15 cellular contexts compared by ENCODE assay signal in genomic region chr5:111075520-111075919, GRCh38. TPM values are rescaled to one million over a fixed set of nuclear protein-coding genes. Genes with fewer than 3 reads are reported as not detected.
DNase-seq lines count a peak whose midpoint lies in the region; ATAC-seq, FAIRE-seq and TF ChIP-seq lines count a peak whose summit lies in the region.
"Had no signal": no experiment of that assay in that cellular context is flagged by ENCODE, and none has a peak within 500 bp of the region (broad histone marks: within the 10 kb centered on the region; RNA-seq: fewer than 3 reads in every experiment).

No MANE protein-coding gene starts in this region.

- no peak overlapping the region for H3K9ac ChIP-seq in HepG2 (ENCODE audit: insufficient read depth, low read depth, low read length)
- H3K9ac ChIP-seq in trophoblast cell (ENCODE audit: low read length): no peak overlapping the region

- peaks cover 0 to 2% of the 10 kb centered on the region in 2 donors for H3K36me3 Mint-ChIP-seq in CD14-positive monocyte
- H3K36me3 Mint-ChIP-seq: stimulated activated naive B cell treated with anti-CD40 and anti-IgM and Interleukin-4, amounts not matched to agents 10 μg/mL and 1 μg/mL and 100 μg/mL, for 72 hours had no signal

- no peak for TF ChIP-seq POLR2A in HepG2 (IDR thresholded peaks at IDR 0.05; ENCODE audit: insufficient read depth in 1 of 2, low read depth in 2 of 2, low read length in 2 of 2)

- DNase-seq in CD14-positive monocyte (ENCODE audit: low spot score): no peak
- DNase-seq in astrocyte of the cerebellum (ENCODE audit: low read depth): peak; percentile 70
- DNase-seq in HepG2 (ENCODE audit: low spot score): no peak
- no peak for DNase-seq in activated CD4-positive, alpha-beta T cell treated with anti-CD3 and anti-CD28 coated beads, Interleukin-2, amount 50 U/mL, for 4 hours
- DNase-seq in small intestine: no peak
- DNase-seq in trophoblast cell: no peak
- DNase-seq: activated CD8-positive, alpha-beta memory T cell treated with anti-CD3 and anti-CD28 coated beads for 24 hours; cerebellar nuclear complex; heart left ventricle; NCI-H2227 treated with DMSO at 0.1 percent for 48 hours; stimulated activated naive B cell treated with anti-CD40 and anti-IgM and Interleukin-4, amounts not matched to agents 10 μg/mL and 1 μg/mL and 100 μg/mL, for 72 hours had no signal

- peaks cover 57% of the 10 kb centered on the region for H3K4me1 Mint-ChIP-seq in CD14-positive monocyte

- H3K36me3 ChIP-seq in HepG2 (replicated peaks in 1 of 2; ENCODE audit: control insufficient read depth in 1 of 2, insufficient read depth in 2 of 2, low read length in 2 of 2): no peaks in the 10 kb centered on the region
- H3K36me3 ChIP-seq in small intestine (ENCODE audit: control insufficient read depth in 2 of 2, insufficient read depth in 2 of 2, low read length in 2 of 2): no peaks in the 10 kb centered on the region
- no peaks in the 10 kb centered on the region for H3K36me3 ChIP-seq in trophoblast cell (ENCODE audit: control insufficient read depth in 1 of 2, insufficient read depth in 2 of 2, low read length in 2 of 2)

- H3K4me2 ChIP-seq in HepG2 (ENCODE audit: low read depth, low read length) (no peak overlapping the region), trophoblast cell (ENCODE audit: low read length) (no peak overlapping the region)

- no peak overlapping the region for H2BK12ac ChIP-seq in trophoblast cell (ENCODE audit: low read length)

- peak overlapping the region; percentile 15 to 84 (median 52) for H3K27ac Mint-ChIP-seq in CD14-positive monocyte
- H3K27ac Mint-ChIP-seq: stimulated activated naive B cell treated with anti-CD40 and anti-IgM and Interleukin-4, amounts not matched to agents 10 μg/mL and 1 μg/mL and 100 μg/mL, for 72 hours had no signal

- H3K79me2 ChIP-seq in HepG2 (ENCODE audit: insufficient read depth, low read length) (no peaks in the 10 kb centered on the region), trophoblast cell (ENCODE audit: control insufficient read depth, insufficient read depth, low read length, poor library complexity) (peaks cover 1% of the 10 kb centered on the region)

- in situ Hi-C loops in astrocyte of the cerebellum (cut with HindIII; ENCODE audit: low sequenced_read_pairs): no loop called here
- in situ Hi-C loops in HepG2 (cut with HindIII; ENCODE audit: extremely low pct_ligation_motif_present, low pct_unique_long_range_greater_than_20kb): no loop called here

- H2BK120ac ChIP-seq in trophoblast cell (ENCODE audit: insufficient read depth, low read length, poor library complexity): no peak overlapping the region

- peaks cover 31 to 40% (median 33%) of the 10 kb centered on the region in 3 donors for H3K27me3 Mint-ChIP-seq in CD14-positive monocyte (ENCODE audit: low read depth in 3 of 3)

- FAIRE-seq in HepG2 (lab: Jason Lieb, UNC) (no peak), small intestine (lab: Jason Lieb, UNC) (no peak)

- no peak overlapping the region for H3K23ac ChIP-seq in trophoblast cell (ENCODE audit: low read length)

- H4K12ac ChIP-seq in trophoblast cell (ENCODE audit: low read depth, low read length): no peak overlapping the region

- H3K27me3 ChIP-seq in HepG2 (ENCODE audit: control insufficient read depth in 1 of 2, insufficient read depth in 2 of 2, low read length in 2 of 2) (peaks cover 0 to 32% of the 10 kb centered on the region in 2 experiments; a peak in 4 of 5 replicates), small intestine (ENCODE audit: control insufficient read depth in 2 of 2, insufficient read depth in 2 of 2, low read length in 2 of 2) (peaks cover 0 to 3% of the 10 kb centered on the region in 2 donors), trophoblast cell (ENCODE audit: insufficient read depth, low read length) (peaks cover 11% of the 10 kb centered on the region)

- CTCF ChIA-PET in HepG2 (lab: Yijun Ruan, JAX; ENCODE audit: low intra/inter-chr PET ratio, low total read pairs): no interaction called here

- H3K14ac ChIP-seq in trophoblast cell (ENCODE audit: low read length): no peak overlapping the region

- BruUV-seq in HepG2 (replicated peaks; lab: Mats Ljungman, UMichigan): no TSS peak

- H4K20me1 ChIP-seq in HepG2 (ENCODE audit: insufficient read depth, low read length): no peaks in the 10 kb centered on the region

- peaks cover 3% of the 10 kb centered on the region for H3K79me1 ChIP-seq in trophoblast cell (ENCODE audit: low read length)

- TF ChIP-seq EP300 in HepG2 (IDR thresholded peaks at IDR 0.05; ENCODE audit: low read depth in 2 of 2, low read length in 2 of 2) (no peak), HepG2 (CRISPR knock-in tag; IDR thresholded peaks at IDR 0.05; ENCODE audit: borderline replicate concordance) (no peak)

- H2AK5ac ChIP-seq in trophoblast cell (ENCODE audit: low read length): no peak overlapping the region

- intact Hi-C loops in CD14-positive monocyte (cut with micrococcal nuclease): no loop called here
- intact Hi-C loops in HepG2 (cut with micrococcal nuclease; ENCODE audit: unreplicated experiment): loop anchor here (1.0 kb wide), 1 partner anchor 46 kb away; no protein-coding TSS in a partner anchor

- no peak overlapping the region for H2BK5ac ChIP-seq in trophoblast cell (ENCODE audit: low read depth, low read length, poor library complexity)

- H3K4me3 ChIP-seq in astrocyte of the cerebellum (ENCODE audit: low read depth, low read length) (no peak overlapping the region), HepG2 (replicated peaks in 1 of 3; ENCODE audit: insufficient read depth in 1 of 3, low read depth in 2 of 3, low read length in 3 of 3) (no peak overlapping the region), small intestine (ENCODE audit: low read depth in 1 of 2, low read length in 2 of 2) (no peak overlapping the region), trophoblast cell (ENCODE audit: low read depth, low read length) (no peak overlapping the region)
- H3K4me3 ChIP-seq: heart left ventricle had no signal

- POLR2A ChIA-PET in HepG2 (lab: Yijun Ruan, JAX): no interaction called here

- H2AFZ ChIP-seq in HepG2 (ENCODE audit: low read length) (no peak overlapping the region), trophoblast cell (ENCODE audit: insufficient read depth, low read length, poor library complexity) (no peak overlapping the region)

- no peak overlapping the region for H4K91ac ChIP-seq in trophoblast cell (ENCODE audit: low read depth, low read length)

- H3K9me3 ChIP-seq in HepG2 (ENCODE audit: low read length) (no peaks in the 10 kb centered on the region), small intestine (ENCODE audit: control insufficient read depth, low read depth) (no peaks in the 10 kb centered on the region), trophoblast cell (ENCODE audit: insufficient read depth, low read depth, low read length) (no peaks in the 10 kb centered on the region)
- H3K9me3 ChIP-seq: heart left ventricle had no signal

- H3K18ac ChIP-seq in trophoblast cell (ENCODE audit: low read length): no peak overlapping the region

- H3K4ac ChIP-seq in trophoblast cell (ENCODE audit: low read depth, low read length): no peak overlapping the region

- TF ChIP-seq CTCF in CD14-positive monocyte (IDR thresholded peaks at IDR 0.05) (no peak), astrocyte of the cerebellum (IDR thresholded peaks at IDR 0.05; ENCODE audit: low read depth, low read length, missing control alignments) (no peak), HepG2 (CRISPR knock-in tag; IDR thresholded peaks at IDR 0.05) (no peak)

- H3K9me3 Mint-ChIP-seq in CD14-positive monocyte: peaks cover 0 to 7% (median 2%) of the 10 kb centered on the region in 7 donors
- H3K9me3 Mint-ChIP-seq: stimulated activated naive B cell treated with anti-CD40 and anti-IgM and Interleukin-4, amounts not matched to agents 10 μg/mL and 1 μg/mL and 100 μg/mL, for 72 hours had no signal

- H3K27ac ChIP-seq in HepG2 (ENCODE audit: extremely low read length, insufficient read depth, low read length): no peak overlapping the region
- no peak overlapping the region for H3K27ac ChIP-seq in small intestine (ENCODE audit: low read depth in 1 of 2, low read length in 1 of 2)
- no peak overlapping the region for H3K27ac ChIP-seq in trophoblast cell (ENCODE audit: low read depth, low read length)
- H3K27ac ChIP-seq: heart left ventricle had no signal

- no peak for TF ChIP-seq RAD21 in HepG2 (CRISPR knock-in tag; IDR thresholded peaks at IDR 0.05)

- no peak overlapping the region for H3K4me3 Mint-ChIP-seq in CD14-positive monocyte
- H3K4me3 Mint-ChIP-seq: stimulated activated naive B cell treated with anti-CD40 and anti-IgM and Interleukin-4, amounts not matched to agents 10 μg/mL and 1 μg/mL and 100 μg/mL, for 72 hours had no signal

- H4K8ac ChIP-seq in trophoblast cell (ENCODE audit: low read depth, low read length): no peak overlapping the region

- H3K4me1 ChIP-seq in HepG2 (ENCODE audit: insufficient read depth, low read length) (peaks cover 15% of the 10 kb centered on the region), small intestine (ENCODE audit: control insufficient read depth in 2 of 2, insufficient read depth in 1 of 2, low read depth in 1 of 2, low read length in 1 of 2) (no peaks in the 10 kb centered on the region), trophoblast cell (ENCODE audit: control insufficient read depth in 1 of 2, insufficient read depth in 2 of 2, low read length in 2 of 2) (peaks cover 0 to 5% of the 10 kb centered on the region in 2 experiments)

- peak; percentile 32 for ATAC-seq in HG02981 (IDR thresholded peaks at IDR 0.05; ENCODE audit: unreplicated experiment)
- no peak for ATAC-seq in HepG2
- no peak for ATAC-seq in GM21381 (IDR thresholded peaks at IDR 0.05; ENCODE audit: unreplicated experiment)
- ATAC-seq: stimulated activated naive B cell treated with anti-CD40 and anti-IgM and Interleukin-4, amounts not matched to agents 10 μg/mL and 1 μg/mL and 100 μg/mL, for 72 hours had no signal

RNA-seq across cellular contexts. Expression of gene TSLP, which starts 4.0 kb away (rescaled TPM):
- polyA plus RNA-seq in CD14-positive monocyte (under 1 TPM in 1 of 2 donors, not detected in 1; 0.11 TPM), HepG2 (2011; rRNA removed) (not detected in 2 replicates), small intestine (under 1 TPM in 2 of 3 donors, not detected in 1; 0.30 to 0.81 TPM)
- not detected in 2 replicates for total RNA-seq in HepG2 (2016; rRNA removed; fragmentation: Illumina TruSeq; extraction: Trizol)
- total RNA-seq in HepG2 (2016; cell fraction: cytosol; rRNA removed; fragmentation: Illumina TruSeq; extraction: Trizol; ENCODE audit: low read depth): not detected in 2 replicates
- not detected in 2 replicates for total RNA-seq in HepG2 (2016; cell fraction: insoluble cytoplasmic fraction; rRNA removed; fragmentation: Illumina TruSeq; extraction: Trizol)
- not detected in 2 replicates for total RNA-seq in HepG2 (2016; cell fraction: membrane; rRNA removed; fragmentation: Illumina TruSeq; extraction: Trizol)
- total RNA-seq in HepG2 (2016; cell fraction: nucleus; rRNA removed; fragmentation: Illumina TruSeq; extraction: Trizol): not detected in 2 replicates
- not detected in 2 replicates for polyA plus RNA-seq in HepG2 (2011; cell fraction: cytosol; rRNA removed)
- not detected in 2 replicates for polyA plus RNA-seq in HepG2 (2011; cell fraction: nucleus; rRNA removed)
- polyA plus RNA-seq in HepG2 (2012): not detected in 2 replicates
- not detected in 2 replicates for polyA plus RNA-seq in HepG2 (2016; cell fraction: cytosol; fragmentation: Illumina TruSeq; extraction: Trizol; ENCODE audit: low read depth)
- not detected in 2 replicates for polyA plus RNA-seq in HepG2 (2016; cell fraction: insoluble cytoplasmic fraction; fragmentation: Illumina TruSeq; extraction: Trizol; ENCODE audit: low read depth)
- not detected in 2 replicates for polyA plus RNA-seq in HepG2 (2016; cell fraction: membrane; fragmentation: Illumina TruSeq; extraction: Trizol; ENCODE audit: low read depth)
- polyA plus RNA-seq in HepG2 (2016; cell fraction: nucleus; fragmentation: Illumina TruSeq; extraction: Trizol; ENCODE audit: insufficient read depth, low read depth): not detected in 2 replicates
- 0.44 TPM in 1 of 2 replicates, not detected in the other for polyA minus RNA-seq in HepG2 (2011; rRNA and poly(A)+ RNA removed; ENCODE audit: low replicate concordance)
- polyA minus RNA-seq in HepG2 (2011; cell fraction: cytosol; rRNA and poly(A)+ RNA removed): not detected in 2 replicates
- not detected in 2 replicates for polyA minus RNA-seq in HepG2 (2011; cell fraction: nucleus; rRNA and poly(A)+ RNA removed)
- polyA plus RNA-seq in trophoblast cell (2013): 0.40 and 0.42 TPM in 2 replicates
- total RNA-seq: HT-29, SK-MEL-5 had no signal

RNA-seq across cellular contexts. Expression of gene WDR36, which starts 16.6 kb away (rescaled TPM):
- polyA plus RNA-seq in CD14-positive monocyte: 1 to 10 TPM; 8.2 to 8.7 TPM
- total RNA-seq in HepG2 (2016; rRNA removed; fragmentation: Illumina TruSeq; extraction: Trizol): 40.6 and 62.6 TPM in 2 replicates
- total RNA-seq in HepG2 (2016; cell fraction: cytosol; rRNA removed; fragmentation: Illumina TruSeq; extraction: Trizol; ENCODE audit: low read depth): 1.2 and 1.4 TPM in 2 replicates
- 39.1 and 61.6 TPM in 2 replicates for total RNA-seq in HepG2 (2016; cell fraction: insoluble cytoplasmic fraction; rRNA removed; fragmentation: Illumina TruSeq; extraction: Trizol)
- total RNA-seq in HepG2 (2016; cell fraction: membrane; rRNA removed; fragmentation: Illumina TruSeq; extraction: Trizol): 6.0 and 7.2 TPM in 2 replicates
- 42.7 and 47.5 TPM in 2 replicates for total RNA-seq in HepG2 (2016; cell fraction: nucleus; rRNA removed; fragmentation: Illumina TruSeq; extraction: Trizol)
- polyA plus RNA-seq in HepG2 (2011; rRNA removed): 15.1 and 18.2 TPM in 2 replicates
- 6.2 and 9.0 TPM in 2 replicates for polyA plus RNA-seq in HepG2 (2011; cell fraction: cytosol; rRNA removed)
- polyA plus RNA-seq in HepG2 (2011; cell fraction: nucleus; rRNA removed): 18.4 and 19.2 TPM in 2 replicates
- 12.2 and 14.2 TPM in 2 replicates for polyA plus RNA-seq in HepG2 (2012)
- polyA plus RNA-seq in HepG2 (2016; cell fraction: cytosol; fragmentation: Illumina TruSeq; extraction: Trizol; ENCODE audit: low read depth): 0.53 and 0.55 TPM in 2 replicates
- 23.3 and 25.1 TPM in 2 replicates for polyA plus RNA-seq in HepG2 (2016; cell fraction: insoluble cytoplasmic fraction; fragmentation: Illumina TruSeq; extraction: Trizol; ENCODE audit: low read depth)
- polyA plus RNA-seq in HepG2 (2016; cell fraction: membrane; fragmentation: Illumina TruSeq; extraction: Trizol; ENCODE audit: low read depth): 1.7 and 2.3 TPM in 2 replicates
- polyA plus RNA-seq in HepG2 (2016; cell fraction: nucleus; fragmentation: Illumina TruSeq; extraction: Trizol; ENCODE audit: insufficient read depth, low read depth): 26.9 and 31.0 TPM in 2 replicates
- polyA minus RNA-seq in HepG2 (2011; rRNA and poly(A)+ RNA removed; ENCODE audit: low replicate concordance): 50.7 and 82.0 TPM in 2 replicates
- 24.4 and 24.8 TPM in 2 replicates for polyA minus RNA-seq in HepG2 (2011; cell fraction: cytosol; rRNA and poly(A)+ RNA removed)
- 108 and 117 TPM in 2 replicates for polyA minus RNA-seq in HepG2 (2011; cell fraction: nucleus; rRNA and poly(A)+ RNA removed)
- 1 to 10 TPM; 2.7 to 7.8 (median 4.0) TPM for polyA plus RNA-seq in small intestine
- polyA plus RNA-seq in trophoblast cell (2013): 14.0 and 15.5 TPM in 2 replicates
